Comparison of ENCODE assay signal across 15 cellular contexts in the genomic region with DNA sequence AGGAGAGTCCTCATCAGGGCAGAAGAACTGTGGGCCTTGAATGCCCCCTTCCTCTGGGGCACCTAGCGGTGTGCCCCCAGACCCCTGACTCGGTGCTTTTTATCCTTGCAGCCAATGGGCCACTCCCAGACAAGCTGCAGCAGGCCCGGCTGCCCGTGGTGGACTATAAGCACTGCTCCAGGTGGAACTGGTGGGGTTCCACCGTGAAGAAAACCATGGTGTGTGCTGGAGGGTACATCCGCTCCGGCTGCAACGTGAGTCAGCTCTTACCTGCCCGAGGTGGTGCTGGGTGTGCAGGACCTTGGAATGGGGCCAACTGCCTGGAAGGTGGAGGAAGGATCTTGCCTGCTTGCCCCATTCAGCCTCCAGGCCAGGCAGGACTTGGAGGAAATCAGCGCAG. TPM values are rescaled to one million over a fixed set of nuclear protein-coding genes. Genes with fewer than 3 reads are reported as not detected.
"Had no signal": no experiment of that assay in that cellular context is flagged by ENCODE, and none has a peak within 500 bp of the region (broad histone marks: within the 10 kb centered on the region; RNA-seq: fewer than 3 reads in every experiment).

No MANE protein-coding gene starts in this region.

RNA-seq across cellular contexts. Expression of a gene that starts 5.8 kb away (rescaled TPM):
- total RNA-seq: left ventricle myocardium inferior; lower leg skin; naive thymus-derived CD8-positive, alpha-beta T cell; neural crest cell; osteoblast; pulmonary artery endothelial cell; renal cortical epithelial cell; right atrium auricular region; skeletal muscle tissue; subcutaneous adipose tissue; suprapubic skin; upper lobe of right lung had no signal
- polyA plus RNA-seq: immature natural killer cell; naive thymus-derived CD8-positive, alpha-beta T cell had no signal

RNA-seq across cellular contexts. Expression of a gene that starts 30.4 kb away (rescaled TPM):
- total RNA-seq: left ventricle myocardium inferior; lower leg skin; naive thymus-derived CD8-positive, alpha-beta T cell; neural crest cell; osteoblast; progenitor cell of endocrine pancreas; renal cortical epithelial cell; right atrium auricular region; right lobe of liver; skeletal muscle tissue; subcutaneous adipose tissue; suprapubic skin; upper lobe of right lung had no signal
- polyA plus RNA-seq: immature natural killer cell; naive thymus-derived CD8-positive, alpha-beta T cell had no signal
